ENCODE assay signal across 8 cellular contexts in genomic region chr1:151457911-151458882, GRCh38. TPM values are rescaled to one million over a fixed set of nuclear protein-coding genes. Genes with fewer than 3 reads are reported as not detected.
DNase-seq lines count a peak whose midpoint lies in the region; ATAC-seq, FAIRE-seq and TF ChIP-seq lines count a peak whose summit lies in the region.

No MANE protein-coding gene starts in this region.

- WGBS in heart left ventricle, 4 donors, result 1% methylated on average over 27 to 87 of the region's 87 CpGs

- peak overlapping the region; percentile 53 to 84 (median 66) for H3K4me3 ChIP-seq in heart left ventricle

- H3K36me3 ChIP-seq in heart left ventricle, result peaks cover 0 to 9% (median 0%) of the 10 kb centered on the region in 9 donors

- peaks cover 0 to 40% (median 25%) of the 10 kb centered on the region in 12 donors for H3K4me1 ChIP-seq in heart left ventricle

- H3K27ac ChIP-seq in heart left ventricle, result peak overlapping the region; percentile 68 to 98 (median 90)

- peak; percentile 48 to 63 (median 58) for ATAC-seq in heart left ventricle

- no peak for TF ChIP-seq CTCF in D721Med (IDR thresholded peaks at IDR 0.05; ENCODE audit: insufficient read depth, missing control alignments)
- peak in 1 of 12 donors; percentile 20 for TF ChIP-seq CTCF in heart left ventricle (IDR thresholded peaks at IDR 0.05)

- H3K27me3 ChIP-seq in heart left ventricle, result peaks cover 0 to 6% (median 0%) of the 10 kb centered on the region in 9 donors

- FAIRE-seq in D721Med (lab: Jason Lieb, UNC) (no peak), urothelium cell line (lab: Jason Lieb, UNC) (no peak)

- intact Hi-C loops in heart left ventricle (cut with DNase I), result loop anchor here in 5 of 10 donors (2.0 to 10.0 kb wide), 4 partner anchors 15 to 451 kb away; partner anchors contain the start of genes C2CD4D (in 1 of the 5), RORC (in 1 of the 5), THEM4 (in 1 of the 5) and TUFT1 (in 1 of the 5)

- no peak for TF ChIP-seq POLR2A in heart left ventricle (IDR thresholded peaks at IDR 0.05)

- DNase-seq in D721Med (ENCODE audit: insufficient read length, low spot score) (peak; percentile 58), HCEC 1CT (peak; percentile 89), NCI-H128 (lab: John Stamatoyannopoulos, UW; ENCODE audit: unreplicated experiment) (peak; percentile 29), T follicular helper cell (ENCODE audit: low read depth) (peak; percentile 61), amniotic epithelial cell (ENCODE audit: low read depth) (peak; percentile 86), heart left ventricle (peak; percentile 73 to 85 (median 79)), pons (ENCODE audit: low spot score) (peak; percentile 69), urothelium cell line (ENCODE audit: low spot score) (peak; percentile 81)

- no peaks in the 10 kb centered on the region for H3K9me3 ChIP-seq in heart left ventricle

RNA-seq across cellular contexts. Expression of gene POGZ, which starts 1.1 kb away (rescaled TPM):
- 10 to 100 TPM; 26.0 to 64.3 (median 35.5) TPM for total RNA-seq in heart left ventricle
- polyA plus RNA-seq in heart left ventricle, result 10 to 100 TPM; 11.4 to 20.6 TPM

RNA-seq across cellular contexts. Expression of gene CGN, which starts 53.0 kb away (rescaled TPM):
- 10 to 100 TPM in 1 of 9 donors, under 1 TPM in 4, not detected in 4; 0.09 to 21.0 (median 0.29) TPM for total RNA-seq in heart left ventricle
- polyA plus RNA-seq in heart left ventricle, result under 1 TPM; 0.08 to 0.18 TPM

RNA-seq across cellular contexts. Expression of gene PSMB4, which starts 58.8 kb away (rescaled TPM):
- total RNA-seq in heart left ventricle, result 100 to 1,000 TPM; 173 to 237 (median 212) TPM
- 100 to 1,000 TPM; 345 to 367 TPM for polyA plus RNA-seq in heart left ventricle

Comparison
In these comparisons a context has a peak if more than half of its experiments do, and no peak if none do; other contexts are left out.
1. Peak in every context shown above with its lines: DNase-seq, ATAC-seq, H3K4me3 ChIP-seq and H3K27ac ChIP-seq.
2. DNase-seq: peak in every context shown above with its lines; median percentile 89 in HCEC 1CT; 86 in amniotic epithelial cell; 81 in urothelium cell line; 79 in heart left ventricle; 69 in pons; 61 in T follicular helper cell; 58 in D721Med; 29 in NCI-H128.